27 cellular contexts compared by ENCODE assay signal in the genomic region with DNA sequence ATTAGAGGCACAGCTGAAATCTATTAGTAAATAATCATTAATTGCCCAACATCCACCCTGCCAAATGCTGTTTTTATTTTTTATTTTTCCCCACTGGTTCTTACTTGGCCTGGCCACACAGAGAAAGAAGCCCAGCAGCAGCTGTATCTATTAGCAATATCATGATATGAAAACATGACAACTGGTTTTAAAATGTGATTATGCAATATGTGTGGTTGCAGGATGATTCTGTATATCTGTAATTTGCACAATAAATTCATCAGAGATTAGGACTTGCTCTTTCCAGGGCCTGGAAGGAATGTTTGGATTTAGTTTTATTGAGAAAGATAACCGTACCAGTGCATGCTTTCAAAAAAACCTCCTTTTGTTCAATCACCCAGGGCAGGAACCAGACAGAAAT. TPM values are rescaled to one million over a fixed set of nuclear protein-coding genes. Genes with fewer than 3 reads are reported as not detected.
A peak's percentile ranks its signal among the peaks of the same experiment; 100 is the strongest.
DNase-seq lines count a peak whose midpoint lies in the region; ATAC-seq and TF ChIP-seq lines count a peak whose summit lies in the region.
"Had no signal": no experiment of that assay in that cellular context is flagged by ENCODE, and none has a peak within 500 bp of the region (broad histone marks: within the 10 kb centered on the region; RNA-seq: fewer than 3 reads in every experiment).

No MANE protein-coding gene starts in this region.

- peaks cover 0 to 4% (median 0%) of the 10 kb centered on the region in 8 donors for H3K9me3 ChIP-seq in spleen
- no peaks in the 10 kb centered on the region for H3K9me3 ChIP-seq in mesenchymal stem cell (ENCODE audit: control insufficient read depth, low read length)
- H3K9me3 ChIP-seq: Caco-2, MG63, SK-N-SH had no signal

- peaks cover 1% of the 10 kb centered on the region for H3K79me1 ChIP-seq in mesenchymal stem cell (replicated peaks; ENCODE audit: low read length, poor library complexity, severe bottlenecking)

- no peak overlapping the region for H3K9ac ChIP-seq in mesenchymal stem cell (ENCODE audit: low read length)
- H3K9ac ChIP-seq: BLaER1 treated with 17β-estradiol and CSF1 and Interleukin-3, amounts not matched to agents 10 nM and 100 nM; SK-N-SH had no signal

- no peak overlapping the region for H3K18ac ChIP-seq in mesenchymal stem cell (ENCODE audit: low read depth in 1 of 2, low read length in 2 of 2)

- WGBS in spleen, 5 donors: 52 to 84% (median 75%) methylated on average over 1 of the region's 1 CpG
- 59% methylated on average over 1 of the region's 1 CpG for WGBS in mesenchymal stem cell

- no peak for ATAC-seq in activated CD4-positive, CD25-positive, alpha-beta regulatory T cell treated with anti-CD3 and anti-CD28 coated beads, Interleukin-2, amount 50 U/mL, for 24 hours
- ATAC-seq: HCT116, Panc1 had no signal

- no peak overlapping the region for H2AFZ ChIP-seq in mesenchymal stem cell (ENCODE audit: low read depth, low read length)

- no peak overlapping the region for H2BK15ac ChIP-seq in mesenchymal stem cell (ENCODE audit: low read depth, poor library complexity, severe bottlenecking)

- H3K4me1 ChIP-seq in spleen (no peaks in the 10 kb centered on the region), mesenchymal stem cell (ENCODE audit: control insufficient read depth, insufficient read depth, low read depth, low read length) (no peaks in the 10 kb centered on the region)
- H3K4me1 ChIP-seq: BLaER1 treated with 17β-estradiol and CSF1 and Interleukin-3, amounts not matched to agents 10 nM and 100 nM; Caco-2 had no signal

- TF ChIP-seq CTCF in AG10803 (conservative IDR thresholded peaks at IDR 0.05; ENCODE audit: low read length) (no peak), choroid plexus epithelial cell (conservative IDR thresholded peaks at IDR 0.05; ENCODE audit: low read depth, low read length) (no peak), spleen (IDR thresholded peaks at IDR 0.05 in 8 of 11, conservative IDR thresholded peaks at IDR 0.05 in 3 of 11) (no peak)

- DNase-seq in AG10803 (ENCODE audit: low read depth) (peak; percentile 16), HCEC 1CT (peak; percentile 46), choroid plexus epithelial cell (ENCODE audit: low read depth) (peak; percentile 35), iris pigment epithelial cell (ENCODE audit: low read depth) (peak; percentile 55), SW480 (ENCODE audit: low spot score) (no peak), spleen (no peak), mesenchymal stem cell (no peak)
- DNase-seq: Caco-2; CD4-positive, alpha-beta memory T cell; DND-41; GOT3; Karpas-422; MG63; NCI-H1092; NCI-H1436 treated with DMSO at 0.1 percent for 48 hours; NCI-H2029 treated with DMSO at 0.1 percent for 48 hours; NCI-H345; NCI-H524; NCI-H82; SIG-M5; SK-N-SH had no signal

- H3K14ac ChIP-seq in mesenchymal stem cell (ENCODE audit: low read length in 2 of 2): no peak overlapping the region

- H2BK12ac ChIP-seq in mesenchymal stem cell (ENCODE audit: low read length in 2 of 2): no peak overlapping the region

- H3K4me3 ChIP-seq in AG10803 (ENCODE audit: low read length) (no peak overlapping the region), choroid plexus epithelial cell (ENCODE audit: low read depth, low read length) (no peak overlapping the region), spleen (no peak overlapping the region), mesenchymal stem cell (ENCODE audit: insufficient read depth in 1 of 2, low read depth in 1 of 2, low read length in 2 of 2) (no peak overlapping the region)
- H3K4me3 ChIP-seq: BLaER1 treated with 17β-estradiol and CSF1 and Interleukin-3, amounts not matched to agents 10 nM and 100 nM; MG63 had no signal

- H3K4me2 ChIP-seq in mesenchymal stem cell (ENCODE audit: low read length, poor library complexity, severe bottlenecking): no peak overlapping the region
- H3K4me2 ChIP-seq: BLaER1 treated with 17β-estradiol and CSF1 and Interleukin-3, amounts not matched to agents 10 nM and 100 nM; SK-N-SH had no signal

- H3K36me3 ChIP-seq in spleen: no peaks in the 10 kb centered on the region
- peaks cover 0 to 7% of the 10 kb centered on the region in 2 experiments for H3K36me3 ChIP-seq in mesenchymal stem cell (ENCODE audit: control insufficient read depth in 1 of 2, insufficient read depth in 2 of 2, low read depth in 1 of 2, low read length in 2 of 2)
- H3K36me3 ChIP-seq: BLaER1 treated with 17β-estradiol and CSF1 and Interleukin-3, amounts not matched to agents 10 nM and 100 nM; MG63 had no signal

- H4K8ac ChIP-seq in mesenchymal stem cell (ENCODE audit: low read length): no peak overlapping the region

- no peak overlapping the region for H3K23ac ChIP-seq in mesenchymal stem cell (ENCODE audit: low read length in 2 of 2)

- H3K27me3 ChIP-seq in spleen (replicated peaks in 1 of 7) (peaks cover 0 to 28% (median 0%) of the 10 kb centered on the region in 7 donors), mesenchymal stem cell (ENCODE audit: control insufficient read depth in 1 of 2, insufficient read depth in 1 of 2, low read length in 2 of 2) (peaks cover 0 to 3% of the 10 kb centered on the region in 2 experiments)
- H3K27me3 ChIP-seq: BLaER1 treated with 17β-estradiol and CSF1 and Interleukin-3, amounts not matched to agents 10 nM and 100 nM; MG63 had no signal

- H3K27ac ChIP-seq in spleen: no peak overlapping the region
- H3K27ac ChIP-seq in mesenchymal stem cell (ENCODE audit: low read length, poor library complexity, severe bottlenecking): no peak overlapping the region
- H3K27ac ChIP-seq: BLaER1 treated with 17β-estradiol and CSF1 and Interleukin-3, amounts not matched to agents 10 nM and 100 nM had no signal

- intact Hi-C loops in spleen (cut with DNase I; ENCODE audit: low total_unique reads): loop anchor here (10.0 kb wide), 1 partner anchor 199 kb away; no protein-coding TSS in a partner anchor

- H3K4ac ChIP-seq in mesenchymal stem cell (ENCODE audit: low read depth in 1 of 2, low read length in 2 of 2): no peak overlapping the region

- TF ChIP-seq POLR2A in spleen (IDR thresholded peaks at IDR 0.05): no peak

- H2BK120ac ChIP-seq in mesenchymal stem cell (ENCODE audit: low read depth, low read length): no peak overlapping the region

- H2AK5ac ChIP-seq in mesenchymal stem cell (ENCODE audit: low read length, severe bottlenecking): no peak overlapping the region

- H2BK5ac ChIP-seq in mesenchymal stem cell (ENCODE audit: low read depth, low read length, poor library complexity, severe bottlenecking): no peak overlapping the region

- no peak overlapping the region for H4K91ac ChIP-seq in mesenchymal stem cell (ENCODE audit: low read length)

RNA-seq across cellular contexts. Expression of gene SIX6, which starts 44.9 kb away (rescaled TPM):
- total RNA-seq in spleen: not detected
- not detected for polyA plus RNA-seq in spleen
- not detected for polyA plus RNA-seq in mesenchymal stem cell (2013, experiment 1 of 2)
- polyA plus RNA-seq in mesenchymal stem cell (2013, experiment 2 of 2): not detected
- total RNA-seq: Caco-2; CD4-positive, alpha-beta memory T cell; G401; HT1080 had no signal
- polyA plus RNA-seq: CD4-positive, alpha-beta memory T cell; SK-N-SH had no signal

Comparison
In these comparisons a context has a peak if more than half of its experiments do, and no peak if none do; other contexts are left out.
1. DNase-seq: peak in AG10803 (single experiment), HCEC 1CT (single experiment), choroid plexus epithelial cell (single experiment) and iris pigment epithelial cell (single experiment); none in SW480 (single experiment), spleen (single experiment) and mesenchymal stem cell (single experiment).